Comparison of ENCODE assay signal across 1 cellular context in the genomic region with DNA sequence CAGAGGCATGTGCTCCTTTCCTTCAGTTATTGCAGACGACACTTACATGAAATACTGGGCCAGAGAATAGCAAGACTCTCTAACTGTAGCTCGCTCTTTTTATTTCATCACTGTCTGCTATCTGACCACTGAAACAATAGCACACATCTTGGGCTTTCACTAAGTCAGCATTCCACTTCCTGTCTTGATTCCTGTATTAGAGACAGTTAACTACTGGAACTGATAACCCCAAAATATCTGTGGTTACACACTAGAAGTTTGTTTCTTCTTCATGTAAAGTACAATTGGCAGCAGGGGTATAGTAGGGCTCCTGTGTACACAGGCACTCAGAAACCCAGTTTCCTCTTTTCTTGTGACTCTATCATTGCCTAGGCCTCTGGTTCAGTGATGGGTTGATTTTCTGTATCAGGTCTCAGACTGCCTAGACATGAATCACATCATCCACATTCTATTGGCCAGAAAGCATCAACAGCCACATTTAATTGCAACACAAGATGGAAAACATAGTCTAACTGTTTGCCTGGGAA.
TF ChIP-seq lines count a peak whose summit lies in the region.

No MANE protein-coding gene starts in this region.

TF ChIP-seq in HepG2, 621 proteins besides CTCF, POLR2A, EP300 and RAD21 (continued from another document):
- TF ChIP-seq, protein P1, sequence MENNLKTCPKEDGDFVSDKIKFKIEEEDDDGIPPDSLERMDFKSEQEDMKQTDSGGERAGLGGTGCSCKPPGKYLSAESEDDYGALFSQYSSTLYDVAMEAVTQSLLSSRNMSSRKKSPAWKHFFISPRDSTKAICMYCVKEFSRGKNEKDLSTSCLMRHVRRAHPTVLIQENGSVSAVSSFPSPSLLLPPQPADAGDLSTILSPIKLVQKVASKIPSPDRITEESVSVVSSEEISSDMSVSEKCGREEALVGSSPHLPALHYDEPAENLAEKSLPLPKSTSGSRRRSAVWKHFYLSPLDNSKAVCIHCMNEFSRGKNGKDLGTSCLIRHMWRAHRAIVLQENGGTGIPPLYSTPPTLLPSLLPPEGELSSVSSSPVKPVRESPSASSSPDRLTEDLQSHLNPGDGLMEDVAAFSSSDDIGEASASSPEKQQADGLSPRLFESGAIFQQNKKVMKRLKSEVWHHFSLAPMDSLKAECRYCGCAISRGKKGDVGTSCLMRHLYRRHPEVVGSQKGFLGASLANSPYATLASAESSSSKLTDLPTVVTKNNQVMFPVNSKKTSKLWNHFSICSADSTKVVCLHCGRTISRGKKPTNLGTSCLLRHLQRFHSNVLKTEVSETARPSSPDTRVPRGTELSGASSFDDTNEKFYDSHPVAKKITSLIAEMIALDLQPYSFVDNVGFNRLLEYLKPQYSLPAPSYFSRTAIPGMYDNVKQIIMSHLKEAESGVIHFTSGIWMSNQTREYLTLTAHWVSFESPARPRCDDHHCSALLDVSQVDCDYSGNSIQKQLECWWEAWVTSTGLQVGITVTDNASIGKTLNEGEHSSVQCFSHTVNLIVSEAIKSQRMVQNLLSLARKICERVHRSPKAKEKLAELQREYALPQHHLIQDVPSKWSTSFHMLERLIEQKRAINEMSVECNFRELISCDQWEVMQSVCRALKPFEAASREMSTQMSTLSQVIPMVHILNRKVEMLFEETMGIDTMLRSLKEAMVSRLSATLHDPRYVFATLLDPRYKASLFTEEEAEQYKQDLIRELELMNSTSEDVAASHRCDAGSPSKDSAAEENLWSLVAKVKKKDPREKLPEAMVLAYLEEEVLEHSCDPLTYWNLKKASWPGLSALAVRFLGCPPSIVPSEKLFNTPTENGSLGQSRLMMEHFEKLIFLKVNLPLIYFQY (CRISPR knock-in tag; IDR thresholded peaks at IDR 0.05; ENCODE audit: borderline replicate concordance), result no peak
- no peak for TF ChIP-seq CCDC6 (CRISPR knock-in tag; IDR thresholded peaks at IDR 0.05)
- no peak for TF ChIP-seq ATAD3A (CRISPR knock-in tag; IDR thresholded peaks at IDR 0.05)
- TF ChIP-seq, protein P2, sequence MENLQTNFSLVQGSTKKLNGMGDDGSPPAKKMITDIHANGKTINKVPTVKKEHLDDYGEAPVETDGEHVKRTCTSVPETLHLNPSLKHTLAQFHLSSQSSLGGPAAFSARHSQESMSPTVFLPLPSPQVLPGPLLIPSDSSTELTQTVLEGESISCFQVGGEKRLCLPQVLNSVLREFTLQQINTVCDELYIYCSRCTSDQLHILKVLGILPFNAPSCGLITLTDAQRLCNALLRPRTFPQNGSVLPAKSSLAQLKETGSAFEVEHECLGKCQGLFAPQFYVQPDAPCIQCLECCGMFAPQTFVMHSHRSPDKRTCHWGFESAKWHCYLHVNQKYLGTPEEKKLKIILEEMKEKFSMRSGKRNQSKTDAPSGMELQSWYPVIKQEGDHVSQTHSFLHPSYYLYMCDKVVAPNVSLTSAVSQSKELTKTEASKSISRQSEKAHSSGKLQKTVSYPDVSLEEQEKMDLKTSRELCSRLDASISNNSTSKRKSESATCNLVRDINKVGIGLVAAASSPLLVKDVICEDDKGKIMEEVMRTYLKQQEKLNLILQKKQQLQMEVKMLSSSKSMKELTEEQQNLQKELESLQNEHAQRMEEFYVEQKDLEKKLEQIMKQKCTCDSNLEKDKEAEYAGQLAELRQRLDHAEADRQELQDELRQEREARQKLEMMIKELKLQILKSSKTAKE (CRISPR knock-in tag; IDR thresholded peaks at IDR 0.05; ENCODE audit: borderline replicate concordance), result no peak
- TF ChIP-seq AKAP8 (CRISPR knock-in tag; IDR thresholded peaks at IDR 0.05), result no peak
- TF ChIP-seq MIER3 (CRISPR knock-in tag; IDR thresholded peaks at IDR 0.05; ENCODE audit: borderline replicate concordance), result no peak
- TF ChIP-seq JUN (CRISPR knock-in tag; IDR thresholded peaks at IDR 0.05), result no peak
- TF ChIP-seq, protein P3, sequence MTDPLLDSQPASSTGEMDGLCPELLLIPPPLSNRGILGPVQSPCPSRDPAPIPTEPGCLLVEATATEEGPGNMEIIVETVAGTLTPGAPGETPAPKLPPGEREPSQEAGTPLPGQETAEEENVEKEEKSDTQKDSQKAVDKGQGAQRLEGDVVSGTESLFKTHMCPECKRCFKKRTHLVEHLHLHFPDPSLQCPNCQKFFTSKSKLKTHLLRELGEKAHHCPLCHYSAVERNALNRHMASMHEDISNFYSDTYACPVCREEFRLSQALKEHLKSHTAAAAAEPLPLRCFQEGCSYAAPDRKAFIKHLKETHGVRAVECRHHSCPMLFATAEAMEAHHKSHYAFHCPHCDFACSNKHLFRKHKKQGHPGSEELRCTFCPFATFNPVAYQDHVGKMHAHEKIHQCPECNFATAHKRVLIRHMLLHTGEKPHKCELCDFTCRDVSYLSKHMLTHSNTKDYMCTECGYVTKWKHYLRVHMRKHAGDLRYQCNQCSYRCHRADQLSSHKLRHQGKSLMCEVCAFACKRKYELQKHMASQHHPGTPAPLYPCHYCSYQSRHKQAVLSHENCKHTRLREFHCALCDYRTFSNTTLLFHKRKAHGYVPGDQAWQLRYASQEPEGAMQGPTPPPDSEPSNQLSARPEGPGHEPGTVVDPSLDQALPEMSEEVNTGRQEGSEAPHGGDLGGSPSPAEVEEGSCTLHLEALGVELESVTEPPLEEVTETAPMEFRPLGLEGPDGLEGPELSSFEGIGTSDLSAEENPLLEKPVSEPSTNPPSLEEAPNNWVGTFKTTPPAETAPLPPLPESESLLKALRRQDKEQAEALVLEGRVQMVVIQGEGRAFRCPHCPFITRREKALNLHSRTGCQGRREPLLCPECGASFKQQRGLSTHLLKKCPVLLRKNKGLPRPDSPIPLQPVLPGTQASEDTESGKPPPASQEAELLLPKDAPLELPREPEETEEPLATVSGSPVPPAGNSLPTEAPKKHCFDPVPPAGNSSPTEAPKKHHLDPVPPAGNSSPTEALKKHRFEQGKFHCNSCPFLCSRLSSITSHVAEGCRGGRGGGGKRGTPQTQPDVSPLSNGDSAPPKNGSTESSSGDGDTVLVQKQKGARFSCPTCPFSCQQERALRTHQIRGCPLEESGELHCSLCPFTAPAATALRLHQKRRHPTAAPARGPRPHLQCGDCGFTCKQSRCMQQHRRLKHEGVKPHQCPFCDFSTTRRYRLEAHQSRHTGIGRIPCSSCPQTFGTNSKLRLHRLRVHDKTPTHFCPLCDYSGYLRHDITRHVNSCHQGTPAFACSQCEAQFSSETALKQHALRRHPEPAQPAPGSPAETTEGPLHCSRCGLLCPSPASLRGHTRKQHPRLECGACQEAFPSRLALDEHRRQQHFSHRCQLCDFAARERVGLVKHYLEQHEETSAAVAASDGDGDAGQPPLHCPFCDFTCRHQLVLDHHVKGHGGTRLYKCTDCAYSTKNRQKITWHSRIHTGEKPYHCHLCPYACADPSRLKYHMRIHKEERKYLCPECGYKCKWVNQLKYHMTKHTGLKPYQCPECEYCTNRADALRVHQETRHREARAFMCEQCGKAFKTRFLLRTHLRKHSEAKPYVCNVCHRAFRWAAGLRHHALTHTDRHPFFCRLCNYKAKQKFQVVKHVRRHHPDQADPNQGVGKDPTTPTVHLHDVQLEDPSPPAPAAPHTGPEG (CRISPR knock-in tag; IDR thresholded peaks at IDR 0.05), result no peak
- TF ChIP-seq BRD4 (CRISPR knock-in tag; IDR thresholded peaks at IDR 0.05), result no peak
